Comparison of ENCODE assay signal across 8 cellular contexts in the genomic region with DNA sequence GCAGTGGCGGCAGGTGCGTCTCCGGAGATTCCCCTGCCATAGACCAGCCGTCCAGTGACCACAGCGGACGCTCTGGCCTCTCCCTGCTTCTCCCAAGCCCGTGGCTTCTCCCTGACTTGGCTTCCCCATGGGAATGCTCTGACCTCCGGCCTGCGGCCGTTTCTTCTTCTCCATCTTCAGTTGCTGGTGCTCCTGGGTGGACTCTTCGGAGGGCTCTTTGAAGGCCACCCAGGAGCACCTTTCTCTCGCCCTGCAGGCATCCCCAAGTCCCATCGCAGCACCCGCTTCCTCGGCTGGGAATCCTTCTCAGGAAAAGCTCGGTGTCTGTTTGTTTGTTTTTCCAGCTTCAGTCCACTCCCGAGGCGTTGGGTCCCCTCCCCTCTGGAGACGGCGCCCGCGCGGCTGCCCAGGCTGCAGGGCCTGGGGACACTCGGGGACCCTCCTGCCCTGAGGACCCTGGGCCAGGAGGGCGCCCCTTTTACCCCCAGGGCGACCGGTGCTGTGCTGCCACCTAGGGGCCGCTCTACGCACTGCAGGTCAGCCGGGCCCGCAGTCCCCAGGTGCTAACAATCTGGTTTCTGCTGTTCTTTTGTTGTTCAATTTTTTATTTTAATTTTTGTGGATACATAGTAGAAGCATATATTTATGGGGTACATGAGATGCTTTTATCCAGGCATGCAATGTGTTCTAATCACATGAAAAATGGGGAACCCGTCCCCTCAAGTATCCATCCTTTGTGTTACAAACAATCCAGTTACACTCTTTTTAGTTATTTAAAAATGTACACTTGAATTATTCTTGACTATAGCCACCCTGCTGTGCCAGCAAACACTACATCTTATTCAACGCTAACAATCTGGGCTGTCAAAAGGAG.
A peak's percentile ranks its signal among the peaks of the same experiment; 100 is the strongest.
DNase-seq lines count a peak whose midpoint lies in the region; ATAC-seq, FAIRE-seq and TF ChIP-seq lines count a peak whose summit lies in the region.

No MANE protein-coding gene starts in this region.

- no peak overlapping the region for H3K4me3 Mint-ChIP-seq in osteocyte (ENCODE audit: unreplicated experiment)

- DNase-seq in NCI-H82 (lab: John Stamatoyannopoulos, UW), result peak; percentile 11
- DNase-seq in NCI-H82 treated with DMSO at 0.1 percent for 48 hours (lab: John Stamatoyannopoulos, UW; ENCODE audit: unreplicated experiment), result no peak
- peak; percentile 58 for DNase-seq in HTR-8/SVneo (ENCODE audit: insufficient read length, low spot score)
- DNase-seq in coronary artery (ENCODE audit: low spot score), result no peak
- no peak for DNase-seq in osteocyte (ENCODE audit: extremely low spot score, unreplicated experiment)
- no peak for DNase-seq in SW 1271 (lab: John Stamatoyannopoulos, UW)

- TF ChIP-seq CTCF in coronary artery (IDR thresholded peaks at IDR 0.05) (peak; percentile 27), osteocyte (IDR thresholded peaks at IDR 0.05) (peak; percentile 65)

- H3K4me3 ChIP-seq in coronary artery, result no peak overlapping the region

- H3K27ac Mint-ChIP-seq in osteocyte (ENCODE audit: unreplicated experiment), result no peak overlapping the region

- no peaks in the 10 kb centered on the region for H3K36me3 Mint-ChIP-seq in osteocyte (ENCODE audit: unreplicated experiment)

- no peaks in the 10 kb centered on the region for H3K4me1 Mint-ChIP-seq in osteocyte (ENCODE audit: unreplicated experiment)

- no peaks in the 10 kb centered on the region for H3K9me3 Mint-ChIP-seq in osteocyte (ENCODE audit: unreplicated experiment)

- FAIRE-seq in HTR-8/SVneo (lab: Jason Lieb, UNC), result no peak

- no peak for ATAC-seq in HG03354 (IDR thresholded peaks at IDR 0.05; ENCODE audit: poor library complexity, severe bottlenecking, unreplicated experiment)
- ATAC-seq in GM21825 (IDR thresholded peaks at IDR 0.05; ENCODE audit: unreplicated experiment), result no peak

- H3K27ac ChIP-seq in coronary artery, result no peak overlapping the region

- no peaks in the 10 kb centered on the region for H3K27me3 Mint-ChIP-seq in osteocyte (ENCODE audit: unreplicated experiment)

Comparison
In these comparisons a context has a peak if more than half of its experiments do, and no peak if none do; other contexts are left out.
1. DNase-seq: peak in NCI-H82 (single experiment) and HTR-8/SVneo (single experiment); none in NCI-H82 treated with DMSO at 0.1 percent for 48 hours (single experiment), coronary artery (single experiment), osteocyte (single experiment) and SW 1271 (0 of 2).